Comparison of ENCODE assay signal across 17 cellular contexts in genomic region chr3:120151796-120152195, GRCh38. TPM values are rescaled to one million over a fixed set of nuclear protein-coding genes. Genes with fewer than 3 reads are reported as not detected.
A peak's percentile ranks its signal among the peaks of the same experiment; 100 is the strongest.
DNase-seq lines count a peak whose midpoint lies in the region; ATAC-seq and TF ChIP-seq lines count a peak whose summit lies in the region.
"Had no signal": no experiment of that assay in that cellular context is flagged by ENCODE, and none has a peak within 500 bp of the region (broad histone marks: within the 10 kb centered on the region; RNA-seq: fewer than 3 reads in every experiment).

No MANE protein-coding gene starts in this region.

- no peaks in the 10 kb centered on the region for H3K79me2 ChIP-seq in PC-3 (ENCODE audit: low read length)

- H3K27me3 ChIP-seq in PC-3 (ENCODE audit: low read length) (no peaks in the 10 kb centered on the region), foreskin keratinocyte (no peaks in the 10 kb centered on the region), subcutaneous abdominal adipose tissue (ENCODE audit: control insufficient read depth in 5 of 5, insufficient read depth in 4 of 5, low read length in 5 of 5) (no peaks in the 10 kb centered on the region)

- no peak for TF ChIP-seq CTCF in PC-3 (conservative IDR thresholded peaks at IDR 0.05; ENCODE audit: low read depth, low read length)
- TF ChIP-seq CTCF in foreskin keratinocyte (conservative IDR thresholded peaks at IDR 0.05) = no peak
- no peak for TF ChIP-seq CTCF in mucosa of descending colon (IDR thresholded peaks at IDR 0.05)

- H3F3A ChIP-seq in PC-3 (ENCODE audit: low read length, unreplicated experiment) = peaks cover 10% of the 10 kb centered on the region

- H3K4me1 ChIP-seq in PC-3 (ENCODE audit: insufficient read depth, low read length) (peaks cover 44% of the 10 kb centered on the region), foreskin keratinocyte (peaks cover 38% of the 10 kb centered on the region), mucosa of descending colon (ENCODE audit: low read depth) (peaks cover 4% of the 10 kb centered on the region), subcutaneous abdominal adipose tissue (ENCODE audit: control insufficient read depth in 5 of 5, insufficient read depth in 5 of 5, low read length in 5 of 5) (peaks cover 0 to 31% (median 4%) of the 10 kb centered on the region in 5 donors)

- H4K20me1 ChIP-seq in PC-3 (ENCODE audit: low read length) = no peaks in the 10 kb centered on the region

- H2AFZ ChIP-seq in PC-3 (ENCODE audit: low read length) = no peak overlapping the region

- H3K9ac ChIP-seq in PC-3 (ENCODE audit: low read length) (no peak overlapping the region), subcutaneous abdominal adipose tissue (ENCODE audit: low read length in 5 of 5) (no peak overlapping the region)

- intact Hi-C loops in PC-3 (cut with micrococcal nuclease) (no loop called here), mucosa of descending colon (cut with DNase I, micrococcal nuclease) (no loop called here), Right ventricle myocardium superior (cut with DNase I) (no loop called here)

- peaks cover 13% of the 10 kb centered on the region for H3K9me3 ChIP-seq in PC-3 (ENCODE audit: low read length)
- peaks cover 13% of the 10 kb centered on the region for H3K9me3 ChIP-seq in mucosa of descending colon
- peaks cover 0 to 9% (median 5%) of the 10 kb centered on the region in 5 donors for H3K9me3 ChIP-seq in subcutaneous abdominal adipose tissue (ENCODE audit: control insufficient read depth in 5 of 5, low read length in 5 of 5)

- ATAC-seq in PC-3 = no peak
- ATAC-seq in foreskin keratinocyte = no peak
- ATAC-seq in mucosa of descending colon = peak; percentile 88
- no peak for ATAC-seq in GM19467 (IDR thresholded peaks at IDR 0.05; ENCODE audit: unreplicated experiment)
- no peak for ATAC-seq in Right ventricle myocardium superior (ENCODE audit: poor library complexity)

- no peaks in the 10 kb centered on the region for H3K9me2 ChIP-seq in PC-3 (replicated peaks; ENCODE audit: low read length)

- H3K4me3 ChIP-seq in PC-3 (ENCODE audit: low read length) = no peak overlapping the region
- H3K4me3 ChIP-seq in mucosa of descending colon = no peak overlapping the region
- H3K4me3 ChIP-seq in subcutaneous abdominal adipose tissue (ENCODE audit: low read depth in 1 of 5, low read length in 5 of 5) = no peak overlapping the region

- no TSS peak for BruUV-seq in PC-3 (replicated peaks; lab: Mats Ljungman, UMichigan)

- H3K27ac ChIP-seq in PC-3 (ENCODE audit: low read length) (peak overlapping the region; percentile 89; the same call in 1 of the 2 replicates), foreskin keratinocyte (peak overlapping the region; percentile 12), subcutaneous abdominal adipose tissue (ENCODE audit: low read depth, low read length) (peak overlapping the region; percentile 57)
- H3K27ac ChIP-seq: HL-60 had no signal

- POLR2A ChIA-PET in PC-3 (lab: Charles Lee; ENCODE audit: unreplicated experiment) = no interaction called here

- CTCF ChIA-PET in PC-3 (lab: Charles Lee) = no interaction called here

- H3K4me2 ChIP-seq in PC-3 (ENCODE audit: low read length) = no peak overlapping the region

- DNase-seq in PC-3 = no peak
- no peak for DNase-seq in foreskin keratinocyte
- peak in 1 of 3 donors; percentile 63 for DNase-seq in mucosa of descending colon
- DNase-seq in NCI-H1092 treated with DMSO at 0.1 percent for 48 hours (lab: John Stamatoyannopoulos, UW) = no peak
- DNase-seq in Right ventricle myocardium superior = no peak
- no peak for DNase-seq in DMS53 treated with DMSO at 0.1 percent for 48 hours (lab: John Stamatoyannopoulos, UW; ENCODE audit: unreplicated experiment)
- DNase-seq: C1 segment of cervical spinal cord; Calu3; CD4-positive, alpha-beta T cell; DMS 273 treated with DMSO at 0.1 percent for 48 hours; DMS79 treated with DMSO at 0.1 percent for 48 hours; EL; HCEC 1CT; HFFc6 had no signal

- H3K36me3 ChIP-seq in PC-3 (ENCODE audit: low read depth, low read length) (peaks cover 10% of the 10 kb centered on the region; the same call in 1 of the 2 replicates), mucosa of descending colon (ENCODE audit: low read depth) (no peaks in the 10 kb centered on the region), subcutaneous abdominal adipose tissue (ENCODE audit: control insufficient read depth in 5 of 5, insufficient read depth in 5 of 5, low read length in 5 of 5) (no peaks in the 10 kb centered on the region)

RNA-seq across cellular contexts. Expression of gene GSK3B, which starts 57.5 kb away (rescaled TPM):
- total RNA-seq in PC-3 (2014; rRNA removed) (55.8 and 71.9 TPM in 2 replicates), foreskin keratinocyte (92.4 and 96.0 TPM in 2 replicates), mucosa of descending colon (10 to 100 TPM; 40.1 to 41.9 (median 41.0) TPM), Right ventricle myocardium superior (35.0 TPM)
- polyA plus RNA-seq in foreskin keratinocyte = 34.6 and 37.2 TPM in 2 replicates

Comparison
In these comparisons a context has a peak if more than half of its experiments do, and no peak if none do; other contexts are left out.
1. H3K27ac ChIP-seq: peak in every context shown above with its lines; median percentile 89 in PC-3; 57 in subcutaneous abdominal adipose tissue; 12 in foreskin keratinocyte.